ENCODE assay signal across 20 cellular contexts in genomic region chr17:32302860-32303649, GRCh38. TPM values are rescaled to one million over a fixed set of nuclear protein-coding genes. Genes with fewer than 3 reads are reported as not detected.
DNase-seq lines count a peak whose midpoint lies in the region; ATAC-seq and TF ChIP-seq lines count a peak whose summit lies in the region.
"Had no signal": no experiment of that assay in that cellular context is flagged by ENCODE, and none has a peak within 500 bp of the region (broad histone marks: within the 10 kb centered on the region; RNA-seq: fewer than 3 reads in every experiment).

No MANE protein-coding gene starts in this region.

- H3K27ac Mint-ChIP-seq in neural crest cell (ENCODE audit: unreplicated experiment): peak overlapping the region; percentile 64
- no peak overlapping the region for H3K27ac Mint-ChIP-seq in CD14-positive monocyte
- H3K27ac Mint-ChIP-seq: activated naive CD4-positive, alpha-beta T cell treated with anti-CD3 and anti-CD28 coated beads, Interleukin-2, amount 10 ng/mL, durations not matched to agents 7 days and 5 days; HFFc6 had no signal

- no peaks in the 10 kb centered on the region for H3K27me3 ChIP-seq in iPS-15b (ENCODE audit: control insufficient read depth, insufficient read depth, low read length)
- H3K27me3 ChIP-seq: suprapubic skin had no signal

- H3K27me3 Mint-ChIP-seq in neural crest cell (ENCODE audit: low read depth) (no peaks in the 10 kb centered on the region), CD14-positive monocyte (ENCODE audit: low read depth in 3 of 3) (peaks cover 5 to 10% (median 6%) of the 10 kb centered on the region in 3 donors)

- H3K27ac ChIP-seq in HEK293 (ENCODE audit: extremely low read depth, low read depth, low read length): peak overlapping the region; percentile 91
- H3K27ac ChIP-seq: coronary artery, skin epidermis, suprapubic skin had no signal

- H3K9me3 ChIP-seq in HEK293 (ENCODE audit: control insufficient read depth, insufficient read depth, low read depth, low read length): no peaks in the 10 kb centered on the region
- H3K9me3 ChIP-seq in iPS-15b (ENCODE audit: control insufficient read depth, insufficient read depth, low read length): no peaks in the 10 kb centered on the region
- H3K9me3 ChIP-seq: suprapubic skin had no signal

- CTCF ChIA-PET in HEK293 (lab: Yijun Ruan, JAX): interaction anchor here (0.6 to 0.9 kb wide), 3 partner anchors 17 to 356 kb away, joined by 3 read pairs; no protein-coding TSS in a partner anchor

- intact Hi-C loops in CD14-positive monocyte (cut with micrococcal nuclease): no loop called here

- H3K4me3 ChIP-seq in HEK293 (ENCODE audit: low read depth, low read length): no peak overlapping the region
- no peak overlapping the region for H3K4me3 ChIP-seq in iPS-15b (ENCODE audit: low read depth, low read length)
- H3K4me3 ChIP-seq: coronary artery, skin epidermis, suprapubic skin had no signal

- no peaks in the 10 kb centered on the region for H3K36me3 Mint-ChIP-seq in neural crest cell (ENCODE audit: low read depth)
- H3K36me3 Mint-ChIP-seq in CD14-positive monocyte: no peaks in the 10 kb centered on the region
- H3K36me3 Mint-ChIP-seq: activated naive CD4-positive, alpha-beta T cell treated with anti-CD3 and anti-CD28 coated beads, Interleukin-2, amount 10 ng/mL, durations not matched to agents 7 days and 5 days had no signal

- ATAC-seq in SK-N-SH treated with all-trans-retinoic acid at 6 μM for 48 hours (peak; percentile 27; the same call in 1 of the 3 replicates), HG03196 (IDR thresholded peaks at IDR 0.05; ENCODE audit: unreplicated experiment) (no peak), GM21737 (IDR thresholded peaks at IDR 0.05; ENCODE audit: unreplicated experiment) (no peak)

- POLR2A ChIA-PET in HEK293 (lab: Yijun Ruan, JAX): interaction anchor here (0.6 kb wide), 1 partner anchor 897 kb away, joined by 4 read pairs; no protein-coding TSS in a partner anchor

- H3K4me3 Mint-ChIP-seq in neural crest cell (peak overlapping the region; percentile 74), CD14-positive monocyte (no peak overlapping the region)
- H3K4me3 Mint-ChIP-seq: activated naive CD4-positive, alpha-beta T cell treated with anti-CD3 and anti-CD28 coated beads, Interleukin-2, amount 10 ng/mL, durations not matched to agents 7 days and 5 days; HFFc6 had no signal

- peaks cover 40% of the 10 kb centered on the region for H3K4me1 ChIP-seq in HEK293 (ENCODE audit: control insufficient read depth, insufficient read depth, low read length)
- peaks cover 23% of the 10 kb centered on the region for H3K4me1 ChIP-seq in iPS-15b (ENCODE audit: control insufficient read depth, insufficient read depth, low read length)
- H3K4me1 ChIP-seq: suprapubic skin had no signal

- H3K9me3 Mint-ChIP-seq in neural crest cell (no peaks in the 10 kb centered on the region), CD14-positive monocyte (peaks cover 0 to 3% (median 0%) of the 10 kb centered on the region in 7 donors)
- H3K9me3 Mint-ChIP-seq: activated naive CD4-positive, alpha-beta T cell treated with anti-CD3 and anti-CD28 coated beads, Interleukin-2, amount 10 ng/mL, durations not matched to agents 7 days and 5 days; HFFc6 had no signal

- H3K36me3 ChIP-seq in HEK293 (ENCODE audit: control insufficient read depth in 2 of 2, insufficient read depth in 1 of 2, low read length in 2 of 2) (peaks cover 0 to 14% of the 10 kb centered on the region in 2 experiments; a peak in 1 of 3 replicates), iPS-15b (ENCODE audit: control insufficient read depth, insufficient read depth, low read length) (peaks cover 4% of the 10 kb centered on the region)
- H3K36me3 ChIP-seq: suprapubic skin had no signal

- peaks cover 56% of the 10 kb centered on the region for H3K4me1 Mint-ChIP-seq in neural crest cell
- peaks cover 16% of the 10 kb centered on the region for H3K4me1 Mint-ChIP-seq in CD14-positive monocyte
- H3K4me1 Mint-ChIP-seq: activated naive CD4-positive, alpha-beta T cell treated with anti-CD3 and anti-CD28 coated beads, Interleukin-2, amount 10 ng/mL, durations not matched to agents 7 days and 5 days had no signal

- DNase-seq in neural crest cell (ENCODE audit: low read depth, low spot score) (peak; percentile 37), CD14-positive monocyte (ENCODE audit: low spot score) (no peak), NCI-H526 (lab: John Stamatoyannopoulos, UW) (no peak)
- DNase-seq: activated CD4-positive, alpha-beta T cell treated with anti-CD3 and anti-CD28 coated beads, Interleukin-2, amount 50 U/mL, for 1 hour; activated naive CD4-positive, alpha-beta T cell treated with anti-CD3 and anti-CD28 coated beads, Interleukin-2, amount 10 ng/mL, durations not matched to agents 7 days and 5 days; AML-193; Calu3; erythroblast; HFFc6; left ventricle myocardium superior; posterior cingulate gyrus; stimulated activated CD4-positive, alpha-beta T cell treated with anti-CD3 and anti-CD28 coated beads, Interleukin-4, amount 100 ng/mL, for 24 hours had no signal

- TF ChIP-seq CTCF in HEK293 (tag by site-specific recombination; IDR thresholded peaks at IDR 0.05) (no peak), neural crest cell (conservative IDR thresholded peaks at IDR 0.05) (no peak), CD14-positive monocyte (IDR thresholded peaks at IDR 0.05) (no peak)

- H3K9ac ChIP-seq in iPS-15b (ENCODE audit: low read depth, low read length): peak overlapping the region; percentile 76

TF ChIP-seq in HEK293, 187 proteins besides CTCF, POLR2A, EP300 and RAD21 (continues in another document):
- peak; percentile 73 for TF ChIP-seq PRDM4 (tag by site-specific recombination; IDR thresholded peaks at IDR 0.05)
- TF ChIP-seq KLF16 (tag by site-specific recombination; IDR thresholded peaks at IDR 0.05): 0 out of 2 replicates have a peak, but pooled peaks have one; percentile 21
- no peak for TF ChIP-seq ZNF37A (tag by site-specific recombination; IDR thresholded peaks at IDR 0.05)
- TF ChIP-seq ZNF580 (tag by site-specific recombination; IDR thresholded peaks at IDR 0.05): 0 out of 2 replicates have a peak, but pooled peaks have one; percentile 42
- TF ChIP-seq WT1 (tag by site-specific recombination; IDR thresholded peaks at IDR 0.05): peak; percentile 82; the same call in 1 of the 2 replicates
- peak; percentile 17; the same call in 1 of the 2 replicates for TF ChIP-seq IKZF3 (tag by site-specific recombination; IDR thresholded peaks at IDR 0.05)

TF ChIP-seq in SK-N-SH treated with all-trans-retinoic acid at 6 μM for 48 hours, 23 proteins besides CTCF, POLR2A, EP300 and RAD21:
- TF ChIP-seq GLIS3 (CRISPR knock-in tag; IDR thresholded peaks at IDR 0.05) (no peak), TCF4 (CRISPR knock-in tag; IDR thresholded peaks at IDR 0.05; ENCODE audit: borderline replicate concordance) (0 out of 2 replicates have a peak, but pooled peaks have one; percentile 13)

RNA-seq across cellular contexts. Expression of gene RHBDL3, which starts 37.4 kb away (rescaled TPM):
- 17.7 and 18.7 TPM in 2 replicates for total RNA-seq in neural crest cell
- not detected for polyA plus RNA-seq in CD14-positive monocyte

RNA-seq across cellular contexts. Expression of gene C17orf75, which starts 38.9 kb away (rescaled TPM):
- total RNA-seq in neural crest cell: 46.8 and 52.8 TPM in 2 replicates
- polyA plus RNA-seq in CD14-positive monocyte: 1 to 10 TPM; 5.0 to 5.7 TPM

RNA-seq across cellular contexts. Expression of gene ZNF207, which starts 46.9 kb away (rescaled TPM):
- 245 and 249 TPM in 2 replicates for total RNA-seq in neural crest cell
- 100 to 1,000 TPM; 138 to 147 TPM for polyA plus RNA-seq in CD14-positive monocyte
